ENCODE assay signal across 8 cellular contexts in the genomic region with DNA sequence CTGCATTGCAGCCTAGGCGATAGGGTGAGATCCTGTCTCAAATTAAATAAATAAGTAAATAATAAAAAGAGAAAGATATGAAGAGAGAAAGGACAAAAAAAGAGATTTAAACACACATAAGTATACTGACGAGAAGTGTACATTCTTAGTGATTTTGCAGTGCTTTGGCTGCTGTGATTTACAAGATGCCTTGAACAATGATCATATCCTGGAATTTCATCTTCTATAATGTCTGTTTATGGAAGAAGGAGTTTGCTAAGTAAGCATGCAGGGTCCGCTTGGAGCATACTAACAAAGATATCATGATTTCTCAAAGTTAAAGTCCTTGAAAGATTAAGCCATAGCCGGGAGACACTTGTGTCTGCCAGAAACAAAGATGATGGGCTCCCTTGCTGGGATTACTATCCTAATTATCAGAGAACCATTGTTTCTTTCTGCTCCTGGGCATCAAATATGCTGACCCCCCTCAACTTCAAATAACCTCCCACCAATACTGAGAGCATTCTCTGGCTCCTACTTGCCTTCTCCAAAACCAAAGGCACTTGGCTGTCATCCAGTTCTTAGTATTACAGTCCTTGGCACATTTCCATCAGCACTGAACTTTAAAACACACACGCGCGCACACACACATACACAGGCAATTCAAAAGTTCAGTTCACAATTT. TPM values are rescaled to one million over a fixed set of nuclear protein-coding genes. Genes with fewer than 3 reads are reported as not detected.
A peak's percentile ranks its signal among the peaks of the same experiment; 100 is the strongest.
DNase-seq lines count a peak whose midpoint lies in the region; ATAC-seq and TF ChIP-seq lines count a peak whose summit lies in the region.

No MANE protein-coding gene starts in this region.

- BruUV-seq in mammary epithelial cell (replicated peaks; lab: Mats Ljungman, UMichigan) = no TSS peak

- no peak overlapping the region for H3K27ac ChIP-seq in BLaER1
- no peak overlapping the region for H3K27ac ChIP-seq in mammary epithelial cell (ENCODE audit: insufficient read depth, low read depth, low read length)
- H3K27ac ChIP-seq in esophagus squamous epithelium = peak overlapping the region in 2 of 4 donors; percentile 31 to 43

- peaks cover 23% of the 10 kb centered on the region for H3K4me1 ChIP-seq in BLaER1
- H3K4me1 ChIP-seq in mammary epithelial cell (ENCODE audit: insufficient read depth, low read length) = peaks cover 9% of the 10 kb centered on the region
- H3K4me1 ChIP-seq in esophagus squamous epithelium = peaks cover 6 to 29% (median 15%) of the 10 kb centered on the region in 3 donors

- in situ Hi-C loops in mammary epithelial cell (cut with MboI; ENCODE audit: low sequenced_read_pairs in 2 of 2) = no loop called here

- peaks cover 4% of the 10 kb centered on the region for H3K9me3 Mint-ChIP-seq in mesothelial cell of epicardium

- DNase-seq in NCI-H128 (lab: John Stamatoyannopoulos, UW; ENCODE audit: unreplicated experiment) (peak; percentile 73), mammary epithelial cell (peak; percentile 68), mesothelial cell of epicardium (ENCODE audit: low spot score in 2 of 2, unreplicated experiment in 2 of 2) (no peak), activated gamma-delta T cell (lab: John Stamatoyannopoulos, UW) (no peak), NOMO-1 treated with dmso at 0.1 percent for 144 hours (lab: John Stamatoyannopoulos, UW; ENCODE audit: unreplicated experiment) (no peak), esophagus squamous epithelium (lab: John Stamatoyannopoulos, UW) (no peak)

- H3K79me2 ChIP-seq in mammary epithelial cell (ENCODE audit: insufficient read depth, low read length) = no peaks in the 10 kb centered on the region

- no peak overlapping the region for H3K4me3 ChIP-seq in BLaER1
- H3K4me3 ChIP-seq in mammary epithelial cell (replicated peaks in 1 of 3; ENCODE audit: insufficient read depth in 1 of 3, low read depth in 2 of 3, low read length in 3 of 3) = no peak overlapping the region
- no peak overlapping the region for H3K4me3 ChIP-seq in esophagus squamous epithelium

- dilution Hi-C loops in mammary epithelial cell (cut with HindIII; ENCODE audit: low sequenced_read_pairs) = no loop called here

- H3K4me1 Mint-ChIP-seq in mesothelial cell of epicardium = peaks cover 35% of the 10 kb centered on the region

- H3K27me3 Mint-ChIP-seq in mesothelial cell of epicardium (ENCODE audit: low read depth) = no peaks in the 10 kb centered on the region

- CTCF ChIA-PET in mammary epithelial cell (lab: Charles Lee; ENCODE audit: low non-redundant PET) = no interaction called here

- H3K9ac ChIP-seq in BLaER1 (no peak overlapping the region), mammary epithelial cell (ENCODE audit: insufficient read depth, low read length) (no peak overlapping the region)

- H3K36me3 ChIP-seq in BLaER1 (no peaks in the 10 kb centered on the region), mammary epithelial cell (ENCODE audit: insufficient read depth, low read length) (no peaks in the 10 kb centered on the region), esophagus squamous epithelium (no peaks in the 10 kb centered on the region)

- no peaks in the 10 kb centered on the region for H3K36me3 Mint-ChIP-seq in mesothelial cell of epicardium

- TF ChIP-seq POLR2A in esophagus squamous epithelium (IDR thresholded peaks at IDR 0.05) = no peak

- H3K4me2 ChIP-seq in BLaER1 (peak overlapping the region; percentile 7), mammary epithelial cell (ENCODE audit: insufficient read depth, low read depth, low read length) (peak overlapping the region; percentile 13)

- H3K9me3 ChIP-seq in BLaER1 = no peaks in the 10 kb centered on the region
- H3K9me3 ChIP-seq in mammary epithelial cell (replicated peaks; ENCODE audit: insufficient read depth, low read length) = no peaks in the 10 kb centered on the region
- no peaks in the 10 kb centered on the region for H3K9me3 ChIP-seq in esophagus squamous epithelium

- no peak for ATAC-seq in HG02973 (IDR thresholded peaks at IDR 0.05; ENCODE audit: unreplicated experiment)

- H3K27me3 ChIP-seq in BLaER1 = no peaks in the 10 kb centered on the region
- no peaks in the 10 kb centered on the region for H3K27me3 ChIP-seq in mammary epithelial cell (ENCODE audit: insufficient read depth, low read length)
- H3K27me3 ChIP-seq in esophagus squamous epithelium = no peaks in the 10 kb centered on the region

- 37% methylated on average over 7 of the region's 7 CpGs for WGBS in mammary epithelial cell (ENCODE audit: low coverage, missing lambda C conversion rate)
- 28 to 42% methylated on average over 7 of the region's 7 CpGs for WGBS in esophagus squamous epithelium, 2 donors

- TF ChIP-seq CTCF in mammary epithelial cell (conservative IDR thresholded peaks at IDR 0.05 in 1 of 2, IDR thresholded peaks at IDR 0.05 in 1 of 2; ENCODE audit: extremely low read depth in 1 of 2, insufficient read depth in 1 of 2, low read depth in 1 of 2, low read length in 2 of 2) = no peak
- TF ChIP-seq CTCF in mesothelial cell of epicardium (IDR thresholded peaks at IDR 0.05; ENCODE audit: unreplicated experiment) = no peak
- TF ChIP-seq CTCF in esophagus squamous epithelium (IDR thresholded peaks at IDR 0.05) = no peak

- peak overlapping the region; percentile 2 for H2AFZ ChIP-seq in mammary epithelial cell (ENCODE audit: low read depth, low read length)

- no peaks in the 10 kb centered on the region for H4K20me1 ChIP-seq in BLaER1
- no peaks in the 10 kb centered on the region for H4K20me1 ChIP-seq in mammary epithelial cell (ENCODE audit: insufficient read depth, low read length)

- no peak overlapping the region for H3K4me3 Mint-ChIP-seq in mesothelial cell of epicardium

- intact Hi-C loops in mammary epithelial cell (cut with micrococcal nuclease) = no loop called here
- intact Hi-C loops in esophagus squamous epithelium (cut with DNase I) = no loop called here

- H3K27ac Mint-ChIP-seq in mesothelial cell of epicardium = peak overlapping the region; percentile 75

RNA-seq across cellular contexts. Expression of a gene that starts 47.5 kb away (rescaled TPM):
- 10 to 100 TPM; 23.8 to 27.3 TPM for total RNA-seq in mammary epithelial cell
- polyA plus RNA-seq in mammary epithelial cell = 6.8 TPM
- polyA minus RNA-seq in mammary epithelial cell = 3.2 TPM
- total RNA-seq in mesothelial cell of epicardium = 29.0 to 30.4 TPM (median 30.3 TPM) in 3 replicates
- total RNA-seq in esophagus squamous epithelium = 10 to 100 TPM; 18.8 to 37.0 (median 33.9) TPM

Comparison
In these comparisons a context has a peak if more than half of its experiments do, and no peak if none do; other contexts are left out.
1. DNase-seq: peak in NCI-H128 (single experiment) and mammary epithelial cell (single experiment); none in mesothelial cell of epicardium (0 of 2), activated gamma-delta T cell (single experiment), NOMO-1 treated with dmso at 0.1 percent for 144 hours (single experiment) and esophagus squamous epithelium (single experiment).